In the genomic region with DNA sequence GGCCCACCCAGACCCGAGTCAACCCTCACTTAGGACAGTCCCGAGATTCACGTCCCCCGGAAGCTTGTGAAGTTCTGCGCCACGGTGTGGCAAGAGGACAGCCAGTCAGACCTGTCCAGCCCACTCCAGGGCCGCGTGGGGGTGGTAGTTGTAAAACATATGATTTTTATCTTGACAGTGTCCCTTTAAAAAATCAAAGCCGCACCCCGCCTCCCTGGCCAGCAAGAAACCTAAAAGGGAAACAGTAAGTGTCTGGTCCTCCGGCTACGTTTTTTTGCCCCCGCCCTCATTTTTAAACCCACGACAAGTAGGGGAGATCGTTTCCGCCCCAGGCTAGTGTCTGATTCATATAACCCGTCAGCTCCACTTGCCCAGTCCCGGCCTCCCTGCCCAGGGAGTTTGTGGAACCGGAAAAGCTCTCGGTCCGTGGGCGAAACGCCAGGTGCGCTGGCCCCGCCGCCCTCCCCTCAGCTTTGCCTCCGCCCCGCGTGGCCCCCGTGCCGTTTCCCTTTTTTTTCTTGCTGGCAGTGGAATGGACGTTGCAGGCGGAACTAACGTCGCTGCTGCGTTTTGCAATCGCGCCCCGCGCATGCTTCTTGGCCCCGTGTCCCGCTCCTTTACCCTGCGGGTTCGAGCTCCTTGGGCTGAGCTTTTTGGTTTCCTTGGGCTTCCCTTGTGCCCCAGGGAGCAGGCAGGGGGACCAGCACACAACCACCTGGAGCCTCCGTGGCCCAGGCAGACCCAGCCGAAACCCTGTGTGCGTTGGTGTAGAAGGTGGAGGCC, we compare ENCODE assay signal across 9 cellular contexts. TPM values are rescaled to one million over a fixed set of nuclear protein-coding genes. Genes with fewer than 3 reads are reported as not detected.
DNase-seq lines count a peak whose midpoint lies in the region; ATAC-seq and TF ChIP-seq lines count a peak whose summit lies in the region.
"Had no signal": no experiment of that assay in that cellular context is flagged by ENCODE, and none has a peak within 500 bp of the region (broad histone marks: within the 10 kb centered on the region; RNA-seq: fewer than 3 reads in every experiment).

No MANE protein-coding gene starts in this region.

- CTCF ChIA-PET in PC-3 (lab: Charles Lee): interaction anchor here (0.7 kb wide), 1 partner anchor 21 kb away, joined by 3 read pairs; no protein-coding TSS in a partner anchor

- intact Hi-C loops in PC-3 (cut with micrococcal nuclease): no loop called here

- H3K4me1 ChIP-seq in PC-3 (ENCODE audit: insufficient read depth, low read length): peaks cover 20% of the 10 kb centered on the region

- peak overlapping the region; percentile 82 for H3K9ac ChIP-seq in PC-3 (ENCODE audit: low read length)

- peak overlapping the region; percentile 94 for H3K4me2 ChIP-seq in PC-3 (ENCODE audit: low read length)

- H3K27me3 ChIP-seq in PC-3 (ENCODE audit: low read length): no peaks in the 10 kb centered on the region

- no peaks in the 10 kb centered on the region for H3K9me3 ChIP-seq in PC-3 (ENCODE audit: low read length)

- H2AFZ ChIP-seq in PC-3 (ENCODE audit: low read length): peak overlapping the region; percentile 89

- H3K79me2 ChIP-seq in PC-3 (ENCODE audit: low read length): no peaks in the 10 kb centered on the region

- no TSS peak for BruUV-seq in PC-3 (replicated peaks; lab: Mats Ljungman, UMichigan)

- H3K4me3 ChIP-seq in PC-3 (ENCODE audit: low read length): peak overlapping the region; percentile 71

- no peaks in the 10 kb centered on the region for H3K36me3 ChIP-seq in PC-3 (ENCODE audit: low read depth, low read length)

- POLR2A ChIA-PET in PC-3 (lab: Charles Lee; ENCODE audit: unreplicated experiment): interaction anchor here (0.9 kb wide), 1 partner anchor 15 kb away, joined by 5 read pairs; no protein-coding TSS in a partner anchor

- no peaks in the 10 kb centered on the region for H4K20me1 ChIP-seq in PC-3 (ENCODE audit: low read length)

- peak in 9 of 14 donors; percentile 31 to 79 (median 43) for DNase-seq in C1 segment of cervical spinal cord (lab: John Stamatoyannopoulos, UW)
- DNase-seq in PC-3: peak; percentile 91
- peak; percentile 28 for DNase-seq in occipital lobe (lab: John Stamatoyannopoulos, UW)
- no peak for DNase-seq in cerebellar nuclear complex (lab: John Stamatoyannopoulos, UW)
- DNase-seq in foreskin melanocyte: no peak

- H3K27ac ChIP-seq in PC-3 (ENCODE audit: low read length): peak overlapping the region; percentile 94

- H3F3A ChIP-seq in PC-3 (ENCODE audit: low read length, unreplicated experiment): no peaks in the 10 kb centered on the region

- no peak for TF ChIP-seq CTCF in PC-3 (conservative IDR thresholded peaks at IDR 0.05; ENCODE audit: low read depth, low read length)

- ATAC-seq in PC-3: peak; percentile 79
- peak; percentile 68 for ATAC-seq in esophagus mucosa
- no peak for ATAC-seq in GM21737 (IDR thresholded peaks at IDR 0.05; ENCODE audit: unreplicated experiment)
- no peak for ATAC-seq in GM18867 (IDR thresholded peaks at IDR 0.05; ENCODE audit: unreplicated experiment)

- H3K9me2 ChIP-seq in PC-3 (replicated peaks; ENCODE audit: low read length): no peaks in the 10 kb centered on the region

RNA-seq across cellular contexts. Expression of a gene that starts 13.3 kb away (rescaled TPM):
- 49.9 and 64.3 TPM in 2 replicates for total RNA-seq in PC-3 (2014; rRNA removed)
- total RNA-seq in esophagus mucosa: 24.2 TPM
- total RNA-seq in occipital lobe: 33.4 TPM

RNA-seq across cellular contexts. Expression of a gene that starts 54.0 kb away (rescaled TPM):
- total RNA-seq in PC-3 (2014; rRNA removed) (22.6 and 25.1 TPM in 2 replicates), esophagus mucosa (8.1 TPM), occipital lobe (19.8 TPM)

RNA-seq across cellular contexts. Expression of a gene that starts 54.3 kb away (rescaled TPM):
- 0.58 and 1.2 TPM in 2 replicates for total RNA-seq in PC-3 (2014; rRNA removed)
- total RNA-seq in esophagus mucosa: 0.28 TPM
- total RNA-seq in occipital lobe: 0.62 TPM
- total RNA-seq: T-helper 1 cell treated with Interleukin-12 subunit alpha and Interleukin-12 subunit beta and Interleukin-4 antibody, amounts not matched to agents 30 ng/mL and 1 ng/mL, for 36 hours had no signal

RNA-seq across cellular contexts. Expression of a gene that starts 55.4 kb away (rescaled TPM):
- total RNA-seq in PC-3 (2014; rRNA removed): 22.7 and 38.2 TPM in 2 replicates
- total RNA-seq in esophagus mucosa: 19.2 TPM
- 41.5 TPM for total RNA-seq in occipital lobe

Comparison
In these comparisons a context has a peak if more than half of its experiments do, and no peak if none do; other contexts are left out.
1. DNase-seq: peak in C1 segment of cervical spinal cord (9 of 14), PC-3 (single experiment) and occipital lobe (single experiment); none in cerebellar nuclear complex (0 of 2) and foreskin melanocyte (single experiment).
2. ATAC-seq: peak in PC-3 (single experiment) and esophagus mucosa (single experiment); none in GM21737 (single experiment) and GM18867 (single experiment).